ENCODE assay signal across 13 cellular contexts in genomic region chr10:3273966-3274365, GRCh38.
A peak's percentile ranks its signal among the peaks of the same experiment; 100 is the strongest.
DNase-seq lines count a peak whose midpoint lies in the region; ATAC-seq and TF ChIP-seq lines count a peak whose summit lies in the region.
"Had no signal": no experiment of that assay in that cellular context is flagged by ENCODE, and none has a peak within 500 bp of the region (broad histone marks: within the 10 kb centered on the region; RNA-seq: fewer than 3 reads in every experiment).

No MANE protein-coding gene starts in this region.

- H3K27ac Mint-ChIP-seq in H9 (peak overlapping the region in 2 of 3 experiments; percentile 52 to 56; a peak in 4 of 7 replicates), WTC11 (no peak overlapping the region), neural progenitor cell (peak overlapping the region; percentile 81)
- H3K27ac Mint-ChIP-seq: CD4-positive, alpha-beta T cell had no signal

- peaks cover 12% of the 10 kb centered on the region for H3K27me3 Mint-ChIP-seq in H9 (ENCODE audit: low read depth)
- H3K27me3 Mint-ChIP-seq in WTC11 (ENCODE audit: low read depth) = peaks cover 5% of the 10 kb centered on the region
- H3K27me3 Mint-ChIP-seq in neural progenitor cell (ENCODE audit: insufficient read depth, low read depth) = peaks cover 7% of the 10 kb centered on the region

- TF ChIP-seq CTCF in H9 (conservative IDR thresholded peaks at IDR 0.05) (no peak), WTC11 (IDR thresholded peaks at IDR 0.05) (no peak), neural progenitor cell (IDR thresholded peaks at IDR 0.05) (no peak), upper lobe of right lung (IDR thresholded peaks at IDR 0.05) (no peak)

- no peaks in the 10 kb centered on the region for H3K23me2 ChIP-seq in H9 (ENCODE audit: insufficient read length, low read depth, low read length, poor library complexity, severe bottlenecking)

- no peak overlapping the region for H4K8ac ChIP-seq in H9 (replicated peaks; ENCODE audit: insufficient read length, low read depth, low read length)

- WGBS in H9 (ENCODE audit: extremely low coverage, insufficient read length, low lambda C conversion rate) = no CpG with 5 or more reads among the region's 12 CpGs

- H3K36me3 ChIP-seq in neural progenitor cell (no peaks in the 10 kb centered on the region), upper lobe of right lung (no peaks in the 10 kb centered on the region)
- H3K36me3 ChIP-seq: HAP-1 had no signal

- H3K9me3 ChIP-seq in H9 (ENCODE audit: control insufficient read depth, low read depth, low read length) (no peaks in the 10 kb centered on the region), neural progenitor cell (ENCODE audit: low read depth) (no peaks in the 10 kb centered on the region), upper lobe of right lung (no peaks in the 10 kb centered on the region)
- H3K9me3 ChIP-seq: Caco-2, HAP-1 had no signal

- no peak overlapping the region for H3K56ac ChIP-seq in H9 (ENCODE audit: insufficient read length, low read depth, low read length)

- H3K79me1 ChIP-seq in H9 (ENCODE audit: insufficient read depth, low read depth, low read length, poor library complexity, severe bottlenecking) = no peaks in the 10 kb centered on the region

- no peak overlapping the region for H2BK12ac ChIP-seq in H9 (ENCODE audit: insufficient read length, low read depth, low read length)

- no peak overlapping the region for H2BK15ac ChIP-seq in H9 (ENCODE audit: low read depth, low read length)

- POLR2A ChIA-PET in WTC11 (lab: Charles Lee) = no interaction called here

- H2BK120ac ChIP-seq in H9 (ENCODE audit: low read depth, low read length, poor library complexity, severe bottlenecking) = no peak overlapping the region

- no peak overlapping the region for H4K5ac ChIP-seq in H9 (ENCODE audit: insufficient read length, low read depth, low read length)

- CTCF ChIA-PET in WTC11 (lab: Charles Lee) = interaction anchor here (2.0 kb wide), 1 partner anchor 10 kb away, joined by 4 read pairs; no protein-coding TSS in a partner anchor

- H3K4me3 Mint-ChIP-seq in H9 (no peak overlapping the region), WTC11 (no peak overlapping the region), neural progenitor cell (no peak overlapping the region)
- H3K4me3 Mint-ChIP-seq: CD4-positive, alpha-beta T cell had no signal

- H3K4me2 ChIP-seq in H9 (ENCODE audit: insufficient read depth, insufficient read length, low read length) (no peak overlapping the region), neural progenitor cell (no peak overlapping the region)

- H2AFZ ChIP-seq in H9 (ENCODE audit: low read length) = no peak overlapping the region
- H2AFZ ChIP-seq in neural progenitor cell (replicated peaks) = no peak overlapping the region

- H3K36me3 Mint-ChIP-seq in H9 (ENCODE audit: insufficient read depth in 1 of 3, low read depth in 3 of 3) = peaks cover 0 to 21% (median 0%) of the 10 kb centered on the region in 3 experiments; a peak in 5 of 7 replicates
- no peaks in the 10 kb centered on the region for H3K36me3 Mint-ChIP-seq in WTC11
- H3K36me3 Mint-ChIP-seq in neural progenitor cell = no peaks in the 10 kb centered on the region

- H3K9me3 Mint-ChIP-seq in H9 = peaks cover 5 to 7% of the 10 kb centered on the region in 2 experiments; a peak in 4 of 5 replicates
- H3K9me3 Mint-ChIP-seq in WTC11 = peaks cover 10% of the 10 kb centered on the region
- peaks cover 29% of the 10 kb centered on the region for H3K9me3 Mint-ChIP-seq in neural progenitor cell
- H3K9me3 Mint-ChIP-seq: CD4-positive, alpha-beta T cell had no signal

- H3K23ac ChIP-seq in H9 (ENCODE audit: insufficient read length, low read depth, low read length) = no peak overlapping the region

- H4K20me1 ChIP-seq in H9 (ENCODE audit: control insufficient read depth, insufficient read depth, insufficient read length) = no peaks in the 10 kb centered on the region
- H4K20me1 ChIP-seq in neural progenitor cell (ENCODE audit: low read depth) = no peaks in the 10 kb centered on the region

- intact Hi-C loops in upper lobe of right lung (cut with DNase I) (no loop called here), posterior vena cava (cut with DNase I) (loop anchor here in 1 of 2 donors (1.0 kb wide), 1 partner anchor 17 kb away; no protein-coding TSS in a partner anchor)

- no peak overlapping the region for H3K9ac ChIP-seq in H9 (ENCODE audit: extremely low read depth, insufficient read length, low read length)
- no peak overlapping the region for H3K9ac ChIP-seq in neural progenitor cell

- no peak overlapping the region for H3K4ac ChIP-seq in H9 (ENCODE audit: low read depth, low read length)

- H3K14ac ChIP-seq in H9 (ENCODE audit: insufficient read depth, low read length) = no peak overlapping the region

- no peak overlapping the region for H2AK5ac ChIP-seq in H9 (ENCODE audit: insufficient read length, low read length)

- no peaks in the 10 kb centered on the region for H3K79me2 ChIP-seq in H9 (ENCODE audit: insufficient read depth, low read length)
- no peaks in the 10 kb centered on the region for H3K79me2 ChIP-seq in neural progenitor cell (ENCODE audit: low read depth)

- H3K4me1 Mint-ChIP-seq in H9 (peaks cover 54 to 57% of the 10 kb centered on the region in 2 experiments), WTC11 (peaks cover 57% of the 10 kb centered on the region), neural progenitor cell (peaks cover 51% of the 10 kb centered on the region)

- no peak overlapping the region for H3K27ac ChIP-seq in H9 (ENCODE audit: insufficient read length, low read depth, low read length)
- H3K27ac ChIP-seq in neural progenitor cell = no peak overlapping the region
- H3K27ac ChIP-seq in upper lobe of right lung = no peak overlapping the region
- H3K27ac ChIP-seq: C4-2B had no signal

- H3K4me3 ChIP-seq in neural progenitor cell (no peak overlapping the region), upper lobe of right lung (no peak overlapping the region)
- H3K4me3 ChIP-seq: HAP-1 had no signal

- H4K91ac ChIP-seq in H9 (ENCODE audit: insufficient read length, low read depth, low read length) = no peak overlapping the region

- H3K27me3 ChIP-seq in H9 (ENCODE audit: insufficient read depth, low read length) (no peaks in the 10 kb centered on the region), neural progenitor cell (no peaks in the 10 kb centered on the region), upper lobe of right lung (no peaks in the 10 kb centered on the region)

- peak; percentile 33; the same call in 1 of the 2 replicates for ATAC-seq in WTC11
- ATAC-seq in upper lobe of right lung = peak; percentile 13
- no peak for ATAC-seq in GM19324 (IDR thresholded peaks at IDR 0.05; ENCODE audit: low FRiP score, unreplicated experiment)

- H3T11ph ChIP-seq in H9 (ENCODE audit: low read length) = no peak overlapping the region

- peaks cover 6% of the 10 kb centered on the region; the same call in 1 of the 2 replicates for H3K4me1 ChIP-seq in H9 (ENCODE audit: insufficient read depth, low read length)
- H3K4me1 ChIP-seq in neural progenitor cell = peaks cover 17% of the 10 kb centered on the region
- H3K4me1 ChIP-seq in upper lobe of right lung = no peaks in the 10 kb centered on the region
- H3K4me1 ChIP-seq: Caco-2, HAP-1 had no signal

- H2BK5ac ChIP-seq in H9 (ENCODE audit: insufficient read length, low read length) = no peak overlapping the region

- no peak overlapping the region for H3K18ac ChIP-seq in H9 (ENCODE audit: insufficient read length, low read depth, low read length)

- no peaks in the 10 kb centered on the region for H3F3A ChIP-seq in neural progenitor cell (ENCODE audit: low read depth)

- H2BK20ac ChIP-seq in H9 (ENCODE audit: low read depth, low read length, poor library complexity, severe bottlenecking) = no peak overlapping the region

- DNase-seq in H9 = no peak
- DNase-seq in WTC11 (ENCODE audit: low spot score) = no peak
- no peak for DNase-seq in neural progenitor cell (ENCODE audit: low spot score)
- DNase-seq in upper lobe of right lung = no peak
- no peak for DNase-seq in NCI-H2107 treated with DMSO at 0.1 percent for 48 hours (lab: John Stamatoyannopoulos, UW; ENCODE audit: unreplicated experiment)
- no peak for DNase-seq in posterior vena cava (ENCODE audit: low spot score)
- DNase-seq: ACHN; Caco-2; CD4-positive, alpha-beta T cell; GOT3 had no signal

TF ChIP-seq in WTC11, 78 proteins besides CTCF, POLR2A, EP300 and RAD21:
- TF ChIP-seq ATF2 (CRISPR knock-in tag; IDR thresholded peaks at IDR 0.05; ENCODE audit: borderline replicate concordance, low read depth) (no peak), SP1 (CRISPR knock-in tag; conservative IDR thresholded peaks at IDR 0.05) (no peak), ETV6 (CRISPR knock-in tag; IDR thresholded peaks at IDR 0.05) (no peak), ZBTB43 (CRISPR knock-in tag; IDR thresholded peaks at IDR 0.05) (no peak), EMX1 (CRISPR knock-in tag; IDR thresholded peaks at IDR 0.05) (no peak), GTF2I (CRISPR knock-in tag; conservative IDR thresholded peaks at IDR 0.05) (no peak)
